29 cellular contexts compared by ENCODE assay signal in the genomic region with DNA sequence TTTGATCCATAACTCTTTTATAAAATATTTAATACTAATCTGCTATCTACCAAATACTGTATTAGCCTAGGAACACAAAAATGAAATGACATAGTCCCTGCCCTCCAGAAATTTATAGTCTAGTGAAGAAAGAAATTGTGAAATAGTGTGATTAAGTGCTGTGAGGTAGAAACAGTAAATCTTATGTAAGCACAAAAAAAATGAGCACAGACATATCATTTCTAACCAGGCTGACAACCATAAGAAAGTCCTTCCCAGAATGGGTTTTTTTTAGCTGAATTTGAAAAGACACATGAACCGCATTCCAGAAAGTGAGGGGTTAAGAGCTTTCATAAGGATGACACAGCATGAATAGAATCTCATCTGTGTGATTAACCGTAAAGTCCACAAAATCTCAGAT.
DNase-seq lines count a peak whose midpoint lies in the region; ATAC-seq, FAIRE-seq and TF ChIP-seq lines count a peak whose summit lies in the region.
"Had no signal": no experiment of that assay in that cellular context is flagged by ENCODE, and none has a peak within 500 bp of the region (broad histone marks: within the 10 kb centered on the region; RNA-seq: fewer than 3 reads in every experiment).

No MANE protein-coding gene starts in this region.

- H3K4me1 Mint-ChIP-seq in astrocyte (ENCODE audit: low read depth, unreplicated experiment) = peaks cover 6% of the 10 kb centered on the region
- H3K4me1 Mint-ChIP-seq: CD14-positive monocyte; CD8-positive, alpha-beta memory T cell had no signal

- H3K9me3 ChIP-seq in astrocyte (ENCODE audit: insufficient read depth, low read depth, low read length) = no peaks in the 10 kb centered on the region
- H3K9me3 ChIP-seq: BE2C, Peyer's patch had no signal

- peak; percentile 8 for DNase-seq in NCI-H69 (lab: John Stamatoyannopoulos, UW)
- peak; percentile 2 for DNase-seq in astrocyte (ENCODE audit: low read depth)
- no peak for DNase-seq in OCI-M1 (lab: John Stamatoyannopoulos, UW)
- DNase-seq: BE2C; Calu3; CD8-positive, alpha-beta memory T cell; DMS79 treated with DMSO at 0.1 percent for 48 hours; GF-D8; GM23248; H9; HFFc6; Kasumi-1; NCI-H1092 treated with DMSO at 0.1 percent for 48 hours; NCI-H1436; NCI-H187; NCI-H2081 treated with DMSO at 0.1 percent for 48 hours; NCI-H774; NK-92 treated with Interleukin-12 subunit alpha and Interleukin-12 subunit beta, amount 100 ng/mL, for 24 hours; Peyer's patch; SHP77 treated with DMSO at 0.1 percent for 48 hours; T-helper 1 cell had no signal

- peaks cover 2% of the 10 kb centered on the region for H3K9me3 Mint-ChIP-seq in astrocyte (ENCODE audit: unreplicated experiment)
- H3K9me3 Mint-ChIP-seq: H9 had no signal

- no peak overlapping the region for H2AFZ ChIP-seq in astrocyte (ENCODE audit: low read depth, low read length)
- H2AFZ ChIP-seq: GM23248 had no signal

- H3K79me2 ChIP-seq in astrocyte (ENCODE audit: insufficient read depth, low read length) = no peaks in the 10 kb centered on the region

- H3K4me2 ChIP-seq in astrocyte (ENCODE audit: low read length) = no peak overlapping the region

- ATAC-seq in GM19452 (IDR thresholded peaks at IDR 0.05; ENCODE audit: unreplicated experiment) (no peak), HG03565 (IDR thresholded peaks at IDR 0.05; ENCODE audit: unreplicated experiment) (no peak), HG03175 (IDR thresholded peaks at IDR 0.05; ENCODE audit: unreplicated experiment) (no peak)

- H3K4me3 ChIP-seq in astrocyte (ENCODE audit: insufficient read depth, low read depth, low read length) = no peak overlapping the region
- H3K4me3 ChIP-seq: GM23248, Peyer's patch had no signal

- H3K36me3 Mint-ChIP-seq in astrocyte (ENCODE audit: low read depth, unreplicated experiment) = no peaks in the 10 kb centered on the region
- H3K36me3 Mint-ChIP-seq: CD14-positive monocyte; CD8-positive, alpha-beta memory T cell; IgD-negative memory B cell had no signal

- no peak overlapping the region for H3K27ac ChIP-seq in astrocyte (ENCODE audit: low read depth, low read length)
- H3K27ac ChIP-seq: GM23248, Peyer's patch had no signal

- no peaks in the 10 kb centered on the region for H3K27me3 Mint-ChIP-seq in astrocyte (ENCODE audit: low read depth, unreplicated experiment)
- H3K27me3 Mint-ChIP-seq: CD8-positive, alpha-beta memory T cell; IgD-negative memory B cell had no signal

- H4K20me1 ChIP-seq in astrocyte (ENCODE audit: insufficient read depth, low read length) = no peaks in the 10 kb centered on the region

- TF ChIP-seq CTCF in astrocyte (IDR thresholded peaks at IDR 0.05; ENCODE audit: insufficient read depth, low read depth, low read length) = no peak

- H3K9ac ChIP-seq in astrocyte (ENCODE audit: low read length) = no peak overlapping the region
- H3K9ac ChIP-seq: GM23248 had no signal

- H3K27me3 ChIP-seq in astrocyte (ENCODE audit: insufficient read depth, low read length) = no peaks in the 10 kb centered on the region
- H3K27me3 ChIP-seq: BE2C, Peyer's patch had no signal

- H3K4me3 Mint-ChIP-seq in astrocyte (ENCODE audit: unreplicated experiment) = no peak overlapping the region
- H3K4me3 Mint-ChIP-seq: CD14-positive monocyte; CD8-positive, alpha-beta memory T cell; H9; HFFc6; IgD-negative memory B cell had no signal

- no peaks in the 10 kb centered on the region for H3K4me1 ChIP-seq in astrocyte (ENCODE audit: insufficient read depth, low read length)
- H3K4me1 ChIP-seq: BE2C, Peyer's patch had no signal

- no peaks in the 10 kb centered on the region for H3K36me3 ChIP-seq in astrocyte (ENCODE audit: insufficient read depth, low read length)
- H3K36me3 ChIP-seq: BE2C, Peyer's patch had no signal

- FAIRE-seq in astrocyte (lab: Jason Lieb, UNC) (no peak), islet of Langerhans (lab: Jason Lieb, UNC) (peak; percentile 94)
- FAIRE-seq: GM12891, GM19239 had no signal

- peak overlapping the region; percentile 13 for H3K27ac Mint-ChIP-seq in astrocyte (ENCODE audit: unreplicated experiment)
- H3K27ac Mint-ChIP-seq: CD14-positive monocyte; CD8-positive, alpha-beta memory T cell; H9; HFFc6; IgD-negative memory B cell had no signal
